8 cellular contexts compared by ENCODE assay signal in genomic region chr1:16895602-16896315, GRCh38. TPM values are rescaled to one million over a fixed set of nuclear protein-coding genes. Genes with fewer than 3 reads are reported as not detected.
DNase-seq lines count a peak whose midpoint lies in the region; TF ChIP-seq lines count a peak whose summit lies in the region.
"Not testable (repeated sequence)": the region's sequence is repeated elsewhere in the genome, so short reads cannot be mapped to it uniquely, and the experiment has no call there.

RNU1-2 (plus strand) TSS chr1:16895980.

- 0 to 1% methylated on average over 24 to 29 of the region's 39 CpGs for WGBS in GM23248 (ENCODE audit: low coverage in 1 of 2, low lambda C conversion rate in 2 of 2, missing lambda C conversion rate in 2 of 2), 2 experiments
- WGBS in esophagus, 2 donors: 0 to 1% methylated on average over 22 to 32 of the region's 39 CpGs

- in situ Hi-C loops in GM23248 (cut with MboI): not testable (repeated sequence)

- not testable (repeated sequence) for H4K20me1 ChIP-seq in GM23248 (ENCODE audit: insufficient read depth); Karpas-422 (ENCODE audit: insufficient read depth, low read depth, low read length)

- peak; percentile 100 for DNase-seq in DMS79 treated with DMSO at 0.1 percent for 48 hours (lab: John Stamatoyannopoulos, UW)
- peak; percentile 99 for DNase-seq in GM23248
- DNase-seq in Karpas-422: peak; percentile 99
- DNase-seq in Peyer's patch: peak; percentile 87 to 96 (median 89)
- peak; percentile 92 for DNase-seq in activated T-cell treated with anti-CD3 and anti-CD28 coated beads, Interleukin-2, amount 50 U/mL, for 24 hours
- peak; percentile 75 to 76 for DNase-seq in stimulated activated CD8-positive, alpha-beta memory T cell treated with anti-CD3 and anti-CD28 coated beads, Interleukin-4, amount 100 ng/mL, for 4 hours (ENCODE audit: low read depth in 2 of 2, low spot score in 1 of 2)

- H2AFZ ChIP-seq in GM23248: peak within 1 kb of the TSS; percentile 84
- H2AFZ ChIP-seq in Karpas-422 (ENCODE audit: low read length): peak within 1 kb of the TSS; percentile 45; the same call in 1 of the 2 replicates

- H3K79me2 ChIP-seq in GM23248 (ENCODE audit: insufficient read depth); Karpas-422 (ENCODE audit: low read length): not testable (repeated sequence)

- not testable (repeated sequence) for H3K27me3 ChIP-seq in GM23248 (replicated peaks; ENCODE audit: insufficient read depth); Karpas-422 (ENCODE audit: low read length); Peyer's patch; esophagus (ENCODE audit: control insufficient read depth in 1 of 2, insufficient read depth in 2 of 2, low read length in 2 of 2); mucosa of stomach (ENCODE audit: control insufficient read depth, insufficient read depth, low read length)

- H3K36me3 ChIP-seq in GM23248 (ENCODE audit: low read depth); Karpas-422 (ENCODE audit: insufficient read depth, low read length); Peyer's patch; esophagus (ENCODE audit: control insufficient read depth in 2 of 2, insufficient read depth in 2 of 2, low read length in 1 of 2); mucosa of stomach (ENCODE audit: control insufficient read depth, insufficient read depth, low read length): not testable (repeated sequence)

- peak within 1 kb of the TSS; percentile 78 for H3K4me3 Mint-ChIP-seq in activated T-cell treated with anti-CD3 and anti-CD28 coated beads, Interleukin-2, amount 50 U/mL, for 24 hours

- peak within 1 kb of the TSS; percentile 91 for H3K27ac ChIP-seq in GM23248
- peak within 1 kb of the TSS; percentile 80 for H3K27ac ChIP-seq in Karpas-422 (ENCODE audit: low read length)
- peak within 1 kb of the TSS; percentile 76 to 97 (median 88) for H3K27ac ChIP-seq in Peyer's patch
- H3K27ac ChIP-seq in esophagus (ENCODE audit: low read depth in 2 of 2, low read length in 1 of 2): peak within 1 kb of the TSS; percentile 93 to 95

- H3K36me3 Mint-ChIP-seq in activated T-cell treated with anti-CD3 and anti-CD28 coated beads, Interleukin-2, amount 50 U/mL, for 24 hours (ENCODE audit: low read depth): not testable (repeated sequence)

- H3K4me1 ChIP-seq in GM23248 (ENCODE audit: insufficient read depth); Peyer's patch; esophagus (ENCODE audit: control insufficient read depth in 2 of 2, insufficient read depth in 2 of 2, low read length in 1 of 2); mucosa of stomach (ENCODE audit: control insufficient read depth, insufficient read depth, low read length): not testable (repeated sequence)
- H3K4me1 ChIP-seq in Karpas-422 (ENCODE audit: low read length): peaks cover 28% of the 10 kb centered on the region

- H3K9ac ChIP-seq in GM23248 (peak within 1 kb of the TSS; percentile 83), Karpas-422 (ENCODE audit: low read length) (peak within 1 kb of the TSS; percentile 77), mucosa of stomach (ENCODE audit: low read length) (peak within 1 kb of the TSS; percentile 71)

- H3K4me1 Mint-ChIP-seq in activated T-cell treated with anti-CD3 and anti-CD28 coated beads, Interleukin-2, amount 50 U/mL, for 24 hours (ENCODE audit: low read depth): peaks cover 38% of the 10 kb centered on the region

- TF ChIP-seq POLR2A in Peyer's patch (IDR thresholded peaks at IDR 0.05): peak; percentile 92 to 97

- H3F3A ChIP-seq in GM23248 (ENCODE audit: insufficient read depth): peaks cover 20% of the 10 kb centered on the region

- H3K9me2 ChIP-seq in GM23248 (ENCODE audit: insufficient read depth); Karpas-422 (replicated peaks; ENCODE audit: insufficient read depth, low read length): not testable (repeated sequence)

- H3K9me3 Mint-ChIP-seq in activated T-cell treated with anti-CD3 and anti-CD28 coated beads, Interleukin-2, amount 50 U/mL, for 24 hours: not testable (repeated sequence)

- H3K27ac Mint-ChIP-seq in activated T-cell treated with anti-CD3 and anti-CD28 coated beads, Interleukin-2, amount 50 U/mL, for 24 hours: peak within 1 kb of the TSS; percentile 100

- H3K9me3 ChIP-seq in GM23248 (ENCODE audit: low read depth); Karpas-422 (ENCODE audit: low read length); Peyer's patch; esophagus (ENCODE audit: control insufficient read depth in 2 of 2, insufficient read depth in 1 of 2, low read depth in 1 of 2, low read length in 1 of 2); mucosa of stomach (ENCODE audit: control insufficient read depth, low read length): not testable (repeated sequence)

- H3K4me2 ChIP-seq in GM23248 (ENCODE audit: unreplicated experiment) (peak within 1 kb of the TSS; percentile 62), Karpas-422 (ENCODE audit: low read depth, low read length, poor library complexity, severe bottlenecking) (peak within 1 kb of the TSS; percentile 77)

- peak within 1 kb of the TSS; percentile 65 for H3K4me3 ChIP-seq in GM23248
- peak within 1 kb of the TSS; percentile 75 for H3K4me3 ChIP-seq in Karpas-422 (ENCODE audit: low read length)
- peak within 1 kb of the TSS; percentile 27 to 59 (median 35) for H3K4me3 ChIP-seq in Peyer's patch
- peak within 1 kb of the TSS in 1 of 2 donors; percentile 31 for H3K4me3 ChIP-seq in esophagus (ENCODE audit: low read depth in 1 of 2, low read length in 2 of 2)
- H3K4me3 ChIP-seq in mucosa of stomach (ENCODE audit: low read length): peak within 1 kb of the TSS; percentile 25

- not testable (repeated sequence) for H3K27me3 Mint-ChIP-seq in activated T-cell treated with anti-CD3 and anti-CD28 coated beads, Interleukin-2, amount 50 U/mL, for 24 hours

- TF ChIP-seq CTCF in Peyer's patch (IDR thresholded peaks at IDR 0.05): not testable (repeated sequence)

RNA-seq across cellular contexts. Expression of gene RNU1-2, which starts in this region (rescaled TPM):
- under 0.01 TPM in 1 of 2 replicates, not detected in the other for total RNA-seq in GM23248 (2014; rRNA removed; shearing (Covaris generic))
- polyA plus RNA-seq in GM23248 (2016; fragmentation: Nextera tagmentation; extraction: Ambion mirVana) (not detected in 2 replicates), esophagus (not detected)
- under 0.01 TPM in 2 replicates for total RNA-seq in Karpas-422 (2014; rRNA removed; shearing (Covaris generic); ENCODE audit: low replicate concordance)
- total RNA-seq in Peyer's patch: under 1 TPM; under 0.01 TPM

Comparison
In these comparisons a context has a peak if more than half of its experiments do, and no peak if none do; other contexts are left out.
1. Peak in DNase-seq, H3K4me3 ChIP-seq, H3K27ac ChIP-seq, H3K9ac ChIP-seq and H3K4me2 ChIP-seq in GM23248; RNA of the gene not detected or under 1 TPM.
2. Peak in DNase-seq, H3K4me3 ChIP-seq, H3K27ac ChIP-seq, H3K9ac ChIP-seq and H3K4me2 ChIP-seq in Karpas-422; RNA of the gene not detected or under 1 TPM.
3. Peak in DNase-seq, H3K4me3 ChIP-seq and H3K27ac ChIP-seq in Peyer's patch; RNA of the gene not detected or under 1 TPM.